ENCODE assay signal across 16 cellular contexts in genomic region chr5:102591650-102592049, GRCh38.
DNase-seq lines count a peak whose midpoint lies in the region; ATAC-seq and TF ChIP-seq lines count a peak whose summit lies in the region.
"Had no signal": no experiment of that assay in that cellular context is flagged by ENCODE, and none has a peak within 500 bp of the region (broad histone marks: within the 10 kb centered on the region; RNA-seq: fewer than 3 reads in every experiment).

No MANE protein-coding gene starts in this region.

- H4K20me1 ChIP-seq in PC-3 (ENCODE audit: low read length), result no peaks in the 10 kb centered on the region
- H4K20me1 ChIP-seq: BLaER1 had no signal

- no TSS peak for BruUV-seq in PC-3 (replicated peaks; lab: Mats Ljungman, UMichigan)

- DNase-seq in testis, result no peak
- DNase-seq in spleen, result no peak
- no peak for DNase-seq in foreskin keratinocyte
- DNase-seq in PC-3, result no peak
- DNase-seq: activated CD4-positive, alpha-beta T cell treated with anti-CD3 and anti-CD28 coated beads for 4 hours; MV-4-11; NCI-H526 treated with DMSO at 0.1 percent for 48 hours; stomach had no signal

- ATAC-seq in GM18498 (IDR thresholded peaks at IDR 0.05; ENCODE audit: unreplicated experiment) (peak; percentile 89), GM19025 (IDR thresholded peaks at IDR 0.05; ENCODE audit: low read depth, unreplicated experiment) (peak; percentile 73), HG02571 (IDR thresholded peaks at IDR 0.05; ENCODE audit: unreplicated experiment) (peak; percentile 42), HG03280 (IDR thresholded peaks at IDR 0.05; ENCODE audit: unreplicated experiment) (peak; percentile 86), foreskin keratinocyte (no peak), PC-3 (no peak)
- ATAC-seq: gastroesophageal sphincter, left lung had no signal

- CTCF ChIA-PET in PC-3 (lab: Charles Lee), result no interaction called here

- H3K9me2 ChIP-seq in PC-3 (replicated peaks; ENCODE audit: low read length), result no peaks in the 10 kb centered on the region

- no peak overlapping the region for H3K4me3 ChIP-seq in testis
- no peak overlapping the region for H3K4me3 ChIP-seq in spleen
- no peak overlapping the region for H3K4me3 ChIP-seq in PC-3 (ENCODE audit: low read length)
- H3K4me3 ChIP-seq: BLaER1, gastroesophageal sphincter, left lung, SK-N-MC, stomach had no signal

- POLR2A ChIA-PET in PC-3 (lab: Charles Lee; ENCODE audit: unreplicated experiment), result interaction anchor here (0.7 kb wide), 1 partner anchor 100 kb away, joined by 3 read pairs; no protein-coding TSS in a partner anchor

- H3K27ac ChIP-seq in testis, result no peak overlapping the region
- H3K27ac ChIP-seq in spleen, result no peak overlapping the region
- H3K27ac ChIP-seq in foreskin keratinocyte, result no peak overlapping the region
- H3K27ac ChIP-seq in PC-3 (ENCODE audit: low read length), result no peak overlapping the region
- H3K27ac ChIP-seq: BLaER1, gastroesophageal sphincter, left lung, SK-N-MC, stomach had no signal

- no peaks in the 10 kb centered on the region for H3F3A ChIP-seq in PC-3 (ENCODE audit: low read length, unreplicated experiment)

- WGBS in testis, 2 donors, result 77 to 89% methylated on average over 5 of the region's 5 CpGs
- WGBS in spleen, 5 donors, result 64 to 81% (median 68%) methylated on average over 5 of the region's 5 CpGs

- no peaks in the 10 kb centered on the region for H3K4me1 ChIP-seq in testis
- H3K4me1 ChIP-seq in spleen, result peaks cover 0 to 4% (median 0%) of the 10 kb centered on the region in 6 donors
- no peaks in the 10 kb centered on the region for H3K4me1 ChIP-seq in foreskin keratinocyte
- H3K4me1 ChIP-seq in PC-3 (ENCODE audit: insufficient read depth, low read length), result no peaks in the 10 kb centered on the region
- H3K4me1 ChIP-seq: BLaER1, gastroesophageal sphincter, left lung, stomach had no signal

- H3K36me3 ChIP-seq in testis (ENCODE audit: low read depth, missing control alignments) (no peaks in the 10 kb centered on the region), spleen (no peaks in the 10 kb centered on the region), PC-3 (ENCODE audit: low read depth, low read length) (no peaks in the 10 kb centered on the region)
- H3K36me3 ChIP-seq: BLaER1, gastroesophageal sphincter, left lung, stomach had no signal

- H2AFZ ChIP-seq in PC-3 (ENCODE audit: low read length), result no peak overlapping the region

- H3K79me2 ChIP-seq in PC-3 (ENCODE audit: low read length), result no peaks in the 10 kb centered on the region

- no peak overlapping the region for H3K9ac ChIP-seq in PC-3 (ENCODE audit: low read length)
- H3K9ac ChIP-seq: BLaER1 had no signal

- H3K27me3 ChIP-seq in testis, result no peaks in the 10 kb centered on the region
- no peaks in the 10 kb centered on the region for H3K27me3 ChIP-seq in spleen (replicated peaks in 1 of 7)
- peaks cover 4% of the 10 kb centered on the region for H3K27me3 ChIP-seq in foreskin keratinocyte
- no peaks in the 10 kb centered on the region for H3K27me3 ChIP-seq in PC-3 (ENCODE audit: low read length)
- H3K27me3 ChIP-seq: BLaER1, gastroesophageal sphincter, left lung, stomach had no signal

- intact Hi-C loops in testis (cut with DNase I; ENCODE audit: low total_unique reads), result no loop called here
- intact Hi-C loops in spleen (cut with DNase I; ENCODE audit: low total_unique reads), result no loop called here
- intact Hi-C loops in PC-3 (cut with micrococcal nuclease), result no loop called here

- H3K4me2 ChIP-seq in PC-3 (ENCODE audit: low read length), result no peak overlapping the region
- H3K4me2 ChIP-seq: BLaER1 had no signal

- H3K9me3 ChIP-seq in testis, result no peaks in the 10 kb centered on the region
- peaks cover 0 to 7% (median 0%) of the 10 kb centered on the region in 8 donors for H3K9me3 ChIP-seq in spleen
- H3K9me3 ChIP-seq in PC-3 (ENCODE audit: low read length), result no peaks in the 10 kb centered on the region
- H3K9me3 ChIP-seq: BLaER1, gastroesophageal sphincter, left lung, stomach had no signal

- TF ChIP-seq CTCF in testis (IDR thresholded peaks at IDR 0.05) (no peak), spleen (IDR thresholded peaks at IDR 0.05 in 8 of 11, conservative IDR thresholded peaks at IDR 0.05 in 3 of 11) (no peak), foreskin keratinocyte (conservative IDR thresholded peaks at IDR 0.05) (no peak), PC-3 (conservative IDR thresholded peaks at IDR 0.05; ENCODE audit: low read depth, low read length) (no peak)

- TF ChIP-seq POLR2A in testis (IDR thresholded peaks at IDR 0.05), result no peak
- no peak for TF ChIP-seq POLR2A in spleen (IDR thresholded peaks at IDR 0.05)

Comparison
In these comparisons a context has a peak if more than half of its experiments do, and no peak if none do; other contexts are left out.
1. ATAC-seq: peak in GM18498 (single experiment), GM19025 (single experiment), HG02571 (single experiment) and HG03280 (single experiment); none in foreskin keratinocyte (single experiment) and PC-3 (single experiment).